In the genomic region with DNA sequence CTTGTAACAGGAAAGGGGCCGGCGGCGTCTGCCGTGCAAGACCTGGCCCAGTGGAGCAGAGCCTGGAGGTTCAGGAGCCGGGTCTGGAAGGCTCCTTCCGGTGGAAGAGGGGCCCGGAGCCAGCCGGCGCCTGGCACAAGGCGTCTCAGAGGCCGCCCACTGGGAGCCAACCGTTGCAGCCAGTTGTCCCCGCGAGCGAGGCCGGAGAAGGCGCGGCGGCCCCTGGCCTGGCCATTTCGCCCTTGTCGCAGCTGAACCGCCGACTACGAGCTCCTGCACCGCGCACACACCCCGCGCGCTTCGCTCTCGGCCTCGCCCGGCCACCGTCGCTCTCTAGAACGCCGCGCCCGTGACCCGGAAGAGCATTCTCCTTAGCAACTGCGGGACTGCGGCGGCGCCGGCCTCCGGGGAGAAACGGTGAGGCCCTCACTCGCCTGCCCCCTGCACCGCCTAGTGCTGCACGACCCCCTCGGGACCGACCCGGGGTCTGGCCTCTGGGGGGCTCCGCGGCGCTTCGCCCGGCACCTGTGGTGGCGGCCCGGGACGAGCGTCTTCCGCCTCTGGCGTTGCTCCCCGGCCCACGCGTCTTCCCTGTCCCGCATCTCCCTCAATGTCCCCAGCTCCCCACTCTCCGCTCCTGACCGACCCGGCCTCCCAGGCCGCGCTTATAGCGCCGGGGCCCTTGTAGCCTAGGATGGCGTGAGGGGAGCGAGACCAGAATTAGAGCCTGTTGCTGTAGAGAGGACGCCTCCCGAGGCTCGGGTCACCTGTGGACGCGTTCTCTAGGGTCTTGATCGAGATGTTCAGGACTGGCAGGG, we compare ENCODE assay signal across 8 cellular contexts. TPM values are rescaled to one million over a fixed set of nuclear protein-coding genes. Genes with fewer than 3 reads are reported as not detected.
DNase-seq lines count a peak whose midpoint lies in the region; ATAC-seq and TF ChIP-seq lines count a peak whose summit lies in the region.

A gene with protein sequence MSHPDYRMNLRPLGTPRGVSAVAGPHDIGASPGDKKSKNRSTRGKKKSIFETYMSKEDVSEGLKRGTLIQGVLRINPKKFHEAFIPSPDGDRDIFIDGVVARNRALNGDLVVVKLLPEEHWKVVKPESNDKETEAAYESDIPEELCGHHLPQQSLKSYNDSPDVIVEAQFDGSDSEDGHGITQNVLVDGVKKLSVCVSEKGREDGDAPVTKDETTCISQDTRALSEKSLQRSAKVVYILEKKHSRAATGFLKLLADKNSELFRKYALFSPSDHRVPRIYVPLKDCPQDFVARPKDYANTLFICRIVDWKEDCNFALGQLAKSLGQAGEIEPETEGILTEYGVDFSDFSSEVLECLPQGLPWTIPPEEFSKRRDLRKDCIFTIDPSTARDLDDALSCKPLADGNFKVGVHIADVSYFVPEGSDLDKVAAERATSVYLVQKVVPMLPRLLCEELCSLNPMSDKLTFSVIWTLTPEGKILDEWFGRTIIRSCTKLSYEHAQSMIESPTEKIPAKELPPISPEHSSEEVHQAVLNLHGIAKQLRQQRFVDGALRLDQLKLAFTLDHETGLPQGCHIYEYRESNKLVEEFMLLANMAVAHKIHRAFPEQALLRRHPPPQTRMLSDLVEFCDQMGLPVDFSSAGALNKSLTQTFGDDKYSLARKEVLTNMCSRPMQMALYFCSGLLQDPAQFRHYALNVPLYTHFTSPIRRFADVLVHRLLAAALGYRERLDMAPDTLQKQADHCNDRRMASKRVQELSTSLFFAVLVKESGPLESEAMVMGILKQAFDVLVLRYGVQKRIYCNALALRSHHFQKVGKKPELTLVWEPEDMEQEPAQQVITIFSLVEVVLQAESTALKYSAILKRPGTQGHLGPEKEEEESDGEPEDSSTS (plus strand): TSS at position 365 of the 818 bp plus-strand sequence. CDS start 53,215 bp downstream, outside the sequence.

- intact Hi-C loops in heart left ventricle (cut with DNase I), result no loop called here
- intact Hi-C loops in posterior cingulate gyrus (cut with DNase I), result no loop called here

- peaks cover 20% of the 10 kb centered on the region for H3K4me1 Mint-ChIP-seq in type B pancreatic cell (ENCODE audit: unreplicated experiment)

- H3K27me3 ChIP-seq in adipocyte (replicated peaks; ENCODE audit: control insufficient read depth, insufficient read depth, low read length), result no peaks in the 10 kb centered on the region
- H3K27me3 ChIP-seq in heart left ventricle, result no peaks in the 10 kb centered on the region

- peak within 1 kb of the TSS; percentile 91 for H3K9ac ChIP-seq in adipocyte (ENCODE audit: low read length)

- DNase-seq in GM12865 (ENCODE audit: low read depth), result peak; percentile 90
- peak; percentile 32 for DNase-seq in NCI-H128 (lab: John Stamatoyannopoulos, UW; ENCODE audit: unreplicated experiment)
- peak; percentile 65 for DNase-seq in T follicular helper cell (ENCODE audit: low read depth)
- DNase-seq in adipocyte (ENCODE audit: low read depth), result peak; percentile 92
- DNase-seq in heart left ventricle, result peak; percentile 85 to 90 (median 87)
- DNase-seq in posterior cingulate gyrus, result peak; percentile 78 to 97 (median 84)
- DNase-seq in type B pancreatic cell (ENCODE audit: extremely low spot score, unreplicated experiment), result peak; percentile 84

- H3K4me3 ChIP-seq in GM12865 (ENCODE audit: low read depth, low read length), result peak within 1 kb of the TSS; percentile 92
- peak within 1 kb of the TSS; percentile 100 for H3K4me3 ChIP-seq in adipocyte (ENCODE audit: low read length)
- peak within 1 kb of the TSS; percentile 50 to 98 (median 80) for H3K4me3 ChIP-seq in heart left ventricle

- H3K4me1 ChIP-seq in adipocyte (ENCODE audit: control insufficient read depth, insufficient read depth, low read length) (peaks cover 10% of the 10 kb centered on the region), heart left ventricle (peaks cover 0 to 30% (median 18%) of the 10 kb centered on the region in 12 donors)

- H3K36me3 Mint-ChIP-seq in type B pancreatic cell, result peaks cover 6% of the 10 kb centered on the region

- H3K9me3 Mint-ChIP-seq in type B pancreatic cell, result peaks cover 5% of the 10 kb centered on the region

- peak within 1 kb of the TSS; percentile 67 for H3K27ac Mint-ChIP-seq in type B pancreatic cell

- ATAC-seq in HG02678 (IDR thresholded peaks at IDR 0.05; ENCODE audit: unreplicated experiment), result peak; percentile 91
- ATAC-seq in heart left ventricle, result peak; percentile 93 to 99 (median 98)

- no peak for TF ChIP-seq CTCF in GM12865 (IDR thresholded peaks at IDR 0.05; ENCODE audit: insufficient read depth, low read depth, low read length, missing control alignments)
- TF ChIP-seq CTCF in heart left ventricle (IDR thresholded peaks at IDR 0.05), result no peak
- TF ChIP-seq CTCF in type B pancreatic cell (conservative IDR thresholded peaks at IDR 0.05), result no peak

- WGBS in heart left ventricle, 4 donors, result 0 to 1% (median 0%) methylated on average over 48 to 83 of the region's 83 CpGs

- peak within 1 kb of the TSS; percentile 90 for H3K4me3 Mint-ChIP-seq in type B pancreatic cell

- TF ChIP-seq POLR2A in heart left ventricle (IDR thresholded peaks at IDR 0.05), result peak in 1 of 2 donors; percentile 56

- peak within 1 kb of the TSS; percentile 81 to 92 (median 89) for H3K27ac ChIP-seq in heart left ventricle

- H3K36me3 ChIP-seq in adipocyte (ENCODE audit: control insufficient read depth, insufficient read depth, low read length, severe bottlenecking) (no peaks in the 10 kb centered on the region), heart left ventricle (no peaks in the 10 kb centered on the region)

- H3K27me3 Mint-ChIP-seq in type B pancreatic cell, result no peaks in the 10 kb centered on the region

- no peaks in the 10 kb centered on the region for H3K9me3 ChIP-seq in adipocyte (ENCODE audit: control insufficient read depth, low read length)
- H3K9me3 ChIP-seq in heart left ventricle, result no peaks in the 10 kb centered on the region

RNA-seq across cellular contexts. Expression of the gene that starts here (rescaled TPM):
- total RNA-seq in heart left ventricle, result 10 to 100 TPM; 14.9 to 27.3 (median 22.4) TPM
- polyA plus RNA-seq in heart left ventricle, result 10 to 100 TPM; 12.4 to 12.9 TPM
- 37.8 and 53.6 TPM in 2 replicates for total RNA-seq in type B pancreatic cell (ENCODE audit: low replicate concordance)

Comparison
In these comparisons a context has a peak if more than half of its experiments do, and no peak if none do; other contexts are left out.
1. Peak in every context shown above with its lines: DNase-seq, ATAC-seq, H3K4me3 ChIP-seq and H3K27ac ChIP-seq.
2. DNase-seq: peak in every context shown above with its lines; median percentile 92 in adipocyte; 90 in GM12865; 87 in heart left ventricle; 84 in posterior cingulate gyrus; 84 in type B pancreatic cell; 65 in T follicular helper cell; 32 in NCI-H128.